10 cellular contexts compared by ENCODE assay signal in genomic region chr6:46376562-46376969, GRCh38.
DNase-seq lines count a peak whose midpoint lies in the region; ATAC-seq and TF ChIP-seq lines count a peak whose summit lies in the region.
"Had no signal": no experiment of that assay in that cellular context is flagged by ENCODE, and none has a peak within 500 bp of the region (broad histone marks: within the 10 kb centered on the region; RNA-seq: fewer than 3 reads in every experiment).

No MANE protein-coding gene starts in this region.

- no peak overlapping the region for H4K91ac ChIP-seq in neuronal stem cell (ENCODE audit: low read depth, low read length, poor library complexity)

- H2BK120ac ChIP-seq in neuronal stem cell (ENCODE audit: low read depth, low read length) = no peak overlapping the region

- H3K9me3 Mint-ChIP-seq in effector memory CD8-positive, alpha-beta T cell = no peaks in the 10 kb centered on the region
- no peaks in the 10 kb centered on the region for H3K9me3 Mint-ChIP-seq in progenitor cell of endocrine pancreas (ENCODE audit: low read depth)

- DNase-seq in effector memory CD8-positive, alpha-beta T cell = no peak
- DNase-seq in neuronal stem cell (ENCODE audit: low spot score) = no peak
- DNase-seq in activated CD4-positive, alpha-beta T cell treated with anti-CD3 and anti-CD28 coated beads for 48 hours = no peak
- DNase-seq in NCI-H1048 (lab: John Stamatoyannopoulos, UW) = no peak
- DNase-seq in progenitor cell of endocrine pancreas (ENCODE audit: low spot score, unreplicated experiment) = no peak

- TF ChIP-seq CTCF in progenitor cell of endocrine pancreas (IDR thresholded peaks at IDR 0.05; ENCODE audit: unreplicated experiment) = no peak

- no peak overlapping the region for H2BK15ac ChIP-seq in neuronal stem cell (ENCODE audit: low read length)

- H3K27me3 Mint-ChIP-seq in effector memory CD8-positive, alpha-beta T cell = peaks cover 0 to 8% of the 10 kb centered on the region in 2 donors
- no peaks in the 10 kb centered on the region for H3K27me3 Mint-ChIP-seq in progenitor cell of endocrine pancreas

- H3K27ac ChIP-seq in neuronal stem cell (replicated peaks; ENCODE audit: low read length) = no peak overlapping the region
- H3K27ac ChIP-seq: cardiac muscle cell had no signal

- H3K4me1 Mint-ChIP-seq in effector memory CD8-positive, alpha-beta T cell (ENCODE audit: low read depth in 2 of 2) = peaks cover 0 to 9% of the 10 kb centered on the region in 2 donors
- peaks cover 10% of the 10 kb centered on the region for H3K4me1 Mint-ChIP-seq in progenitor cell of endocrine pancreas (ENCODE audit: low read depth)

- peak overlapping the region; percentile 52 to 70 for H3K4me3 Mint-ChIP-seq in effector memory CD8-positive, alpha-beta T cell
- H3K4me3 Mint-ChIP-seq in progenitor cell of endocrine pancreas (ENCODE audit: low read depth) = no peak overlapping the region

- peak overlapping the region; percentile 63 to 84 for H3K27ac Mint-ChIP-seq in effector memory CD8-positive, alpha-beta T cell
- no peak overlapping the region for H3K27ac Mint-ChIP-seq in progenitor cell of endocrine pancreas

- no peak overlapping the region for H2BK12ac ChIP-seq in neuronal stem cell (ENCODE audit: low read length)

- no peak overlapping the region for H3K14ac ChIP-seq in neuronal stem cell (ENCODE audit: low read length)

- no peak overlapping the region for H3K4me3 ChIP-seq in neuronal stem cell (ENCODE audit: low read length in 2 of 2)
- H3K4me3 ChIP-seq: cardiac muscle cell, lung had no signal

- H3K18ac ChIP-seq in neuronal stem cell (ENCODE audit: low read length) = no peak overlapping the region

- no peak overlapping the region for H3K4ac ChIP-seq in neuronal stem cell (ENCODE audit: low read length)

- no peak overlapping the region for H4K8ac ChIP-seq in neuronal stem cell (ENCODE audit: low read depth, low read length)

- H3K4me1 ChIP-seq in neuronal stem cell (ENCODE audit: control insufficient read depth in 2 of 2, insufficient read depth in 1 of 2, low read depth in 1 of 2, low read length in 2 of 2) = peaks cover 0 to 2% of the 10 kb centered on the region in 2 donors

- no peak overlapping the region for H2AK5ac ChIP-seq in neuronal stem cell (ENCODE audit: low read depth, low read length)

- no peaks in the 10 kb centered on the region for H3K27me3 ChIP-seq in neuronal stem cell (ENCODE audit: control insufficient read depth in 3 of 3, insufficient read depth in 3 of 3, low read depth in 1 of 3, low read length in 3 of 3)
- H3K27me3 ChIP-seq: cardiac muscle cell had no signal

- ATAC-seq in GM18502 (IDR thresholded peaks at IDR 0.05; ENCODE audit: poor library complexity, unreplicated experiment) (peak; percentile 92), GM21529 (IDR thresholded peaks at IDR 0.05; ENCODE audit: unreplicated experiment) (peak; percentile 87), HG03558 (IDR thresholded peaks at IDR 0.05; ENCODE audit: extremely low read depth, unreplicated experiment) (peak; percentile 70)
- ATAC-seq in effector memory CD8-positive, alpha-beta T cell (replicated peaks) = peak; percentile 60

- no peaks in the 10 kb centered on the region for H3K79me1 ChIP-seq in neuronal stem cell (ENCODE audit: low read depth, low read length)

- no CpG with 5 or more reads among the region's 7 CpGs for WGBS in neuronal stem cell (ENCODE audit: extremely low coverage in 2 of 2, insufficient read length in 2 of 2, insufficient replicate concordance in 1 of 2), 2 donors

- H3K9me3 ChIP-seq in neuronal stem cell (replicated peaks in 1 of 2; ENCODE audit: control insufficient read depth in 2 of 2, insufficient read depth in 1 of 2, low read depth in 1 of 2, low read length in 2 of 2) = no peaks in the 10 kb centered on the region

- no peak overlapping the region for H3K9ac ChIP-seq in neuronal stem cell (ENCODE audit: low read depth, low read length, poor library complexity)

- H3K4me2 ChIP-seq in neuronal stem cell (ENCODE audit: insufficient read depth, low read length, poor library complexity, severe bottlenecking) = no peak overlapping the region

- no peak overlapping the region for H2BK5ac ChIP-seq in neuronal stem cell (ENCODE audit: low read length)

- H2AFZ ChIP-seq in neuronal stem cell (ENCODE audit: low read length) = no peak overlapping the region

- H3K23ac ChIP-seq in neuronal stem cell (ENCODE audit: low read depth, low read length, poor library complexity) = no peak overlapping the region

- no peaks in the 10 kb centered on the region for H3K36me3 Mint-ChIP-seq in effector memory CD8-positive, alpha-beta T cell (ENCODE audit: insufficient read depth)
- no peaks in the 10 kb centered on the region for H3K36me3 Mint-ChIP-seq in progenitor cell of endocrine pancreas (ENCODE audit: insufficient read depth)

- no peaks in the 10 kb centered on the region for H3K36me3 ChIP-seq in neuronal stem cell (replicated peaks in 1 of 2; ENCODE audit: control insufficient read depth in 2 of 2, insufficient read depth in 2 of 2, low read length in 2 of 2)
- H3K36me3 ChIP-seq: cardiac muscle cell had no signal
